ENCODE assay signal across 10 cellular contexts in the genomic region with DNA sequence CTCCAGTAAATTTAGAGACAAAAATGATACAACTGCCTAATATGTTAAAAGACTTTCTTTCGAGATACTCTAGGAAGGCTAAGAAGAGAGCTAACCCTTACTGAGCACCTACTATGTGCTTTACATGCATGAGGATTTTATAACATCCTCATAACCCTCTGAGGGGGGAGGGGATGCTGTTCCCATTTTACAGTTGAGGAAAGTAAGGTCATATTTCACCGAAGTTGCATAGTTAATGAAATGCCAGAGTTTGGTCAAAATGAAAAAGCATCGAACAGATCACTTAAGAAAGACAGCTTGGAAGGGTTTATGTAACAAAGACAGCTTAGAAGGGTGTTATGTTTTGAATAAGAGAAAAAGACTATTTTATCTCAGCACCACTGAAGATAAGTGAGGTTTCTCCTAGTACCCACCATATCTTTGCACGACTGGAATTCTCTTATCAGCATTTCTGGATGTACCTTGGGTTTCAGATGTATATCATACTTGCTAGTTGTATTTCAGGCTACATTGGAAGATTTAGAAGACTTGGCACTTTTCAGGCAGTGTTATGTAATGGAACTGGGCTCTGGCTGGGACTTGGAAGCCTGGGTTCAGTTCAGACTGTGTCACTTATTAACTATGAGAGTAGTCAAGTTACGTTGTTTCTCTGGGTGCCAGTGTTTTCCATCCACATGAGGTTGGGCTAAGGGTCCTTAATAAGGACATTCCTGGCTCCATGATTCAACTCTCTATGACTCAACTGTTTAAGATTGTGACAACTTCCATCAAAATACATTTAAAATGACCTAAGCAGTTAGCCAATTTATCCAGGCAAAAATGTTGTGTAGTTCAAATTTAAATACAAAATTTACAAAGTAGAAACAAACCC. TPM values are rescaled to one million over a fixed set of nuclear protein-coding genes. Genes with fewer than 3 reads are reported as not detected.
DNase-seq lines count a peak whose midpoint lies in the region; ATAC-seq and TF ChIP-seq lines count a peak whose summit lies in the region.
"Had no signal": no experiment of that assay in that cellular context is flagged by ENCODE, and none has a peak within 500 bp of the region (broad histone marks: within the 10 kb centered on the region; RNA-seq: fewer than 3 reads in every experiment).

No MANE protein-coding gene starts in this region.

- TF ChIP-seq CTCF in vagina (IDR thresholded peaks at IDR 0.05), result no peak

- H3K9me3 ChIP-seq in muscle layer of colon (ENCODE audit: low read length) (no peaks in the 10 kb centered on the region), vagina (no peaks in the 10 kb centered on the region)

- H3K27me3 ChIP-seq in muscle layer of colon (ENCODE audit: control insufficient read depth in 1 of 2, insufficient read depth in 2 of 2, low read length in 2 of 2) (no peaks in the 10 kb centered on the region), vagina (no peaks in the 10 kb centered on the region)

- H3K36me3 ChIP-seq in muscle layer of colon (ENCODE audit: insufficient read depth, low read length) (no peaks in the 10 kb centered on the region), vagina (no peaks in the 10 kb centered on the region)

- TF ChIP-seq POLR2A in vagina (IDR thresholded peaks at IDR 0.05), result no peak

- H3K27ac ChIP-seq in muscle layer of colon (ENCODE audit: low read depth, low read length) (peak overlapping the region; percentile 13), vagina (peak overlapping the region; percentile 58)

- H3K4me3 ChIP-seq in muscle layer of colon (ENCODE audit: low read depth in 1 of 2, low read length in 2 of 2), result no peak overlapping the region
- H3K4me3 ChIP-seq in vagina, result no peak overlapping the region

- intact Hi-C loops in vagina (cut with DNase I), result no loop called here

- H3K9ac ChIP-seq in muscle layer of colon (ENCODE audit: low read length), result no peak overlapping the region

- ATAC-seq in GM21619 (IDR thresholded peaks at IDR 0.05; ENCODE audit: unreplicated experiment), result no peak

- H3K4me1 ChIP-seq in muscle layer of colon (ENCODE audit: insufficient read depth, low read length), result peaks cover 74% of the 10 kb centered on the region
- peaks cover 4% of the 10 kb centered on the region for H3K4me1 ChIP-seq in vagina

- DNase-seq in RKO (ENCODE audit: low spot score) (peak; percentile 44), fibroblast of peridontal ligament (ENCODE audit: extremely low read depth) (peak; percentile 66), vagina (ENCODE audit: extremely low spot score in 2 of 2) (no peak), D341Med (ENCODE audit: low spot score) (no peak), SW480 (ENCODE audit: low spot score) (no peak)
- DNase-seq: DMS53, left colon, NCI-H2107 had no signal

RNA-seq across cellular contexts. Expression of a gene that starts 6.0 kb away (rescaled TPM):
- 11.0 TPM for total RNA-seq in vagina

Comparison
In these comparisons a context has a peak if more than half of its experiments do, and no peak if none do; other contexts are left out.
1. DNase-seq: peak in RKO (single experiment) and fibroblast of peridontal ligament (single experiment); none in vagina (0 of 2), D341Med (single experiment) and SW480 (single experiment).